20 cellular contexts compared by ENCODE assay signal in the genomic region with DNA sequence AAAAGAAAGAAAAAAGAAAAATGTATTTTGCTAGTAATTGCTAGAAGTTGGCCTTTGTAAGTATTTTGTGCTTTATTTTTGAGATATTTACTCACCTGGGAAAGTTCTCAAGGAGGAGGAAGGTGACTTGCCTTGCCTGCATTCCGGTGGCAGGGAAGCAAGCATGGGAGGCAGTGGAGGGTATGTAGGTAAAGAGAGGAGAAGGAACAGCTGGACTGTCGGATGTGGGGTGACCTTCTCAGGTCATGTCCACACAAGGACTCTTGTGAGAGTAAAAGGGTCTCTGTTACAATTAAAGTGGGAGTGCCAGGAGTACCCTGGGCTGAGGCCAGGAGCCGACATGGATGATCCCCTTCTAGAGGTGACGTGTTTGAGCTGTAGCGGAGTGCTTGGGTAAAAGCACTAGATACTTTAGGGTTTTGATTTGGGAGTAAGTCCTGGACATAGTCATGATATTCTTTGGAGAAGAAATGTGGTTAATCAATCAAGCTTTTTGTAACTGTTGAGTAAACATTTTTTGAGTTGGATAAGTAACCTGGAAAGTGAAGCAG. TPM values are rescaled to one million over a fixed set of nuclear protein-coding genes. Genes with fewer than 3 reads are reported as not detected.
DNase-seq lines count a peak whose midpoint lies in the region; ATAC-seq, FAIRE-seq and TF ChIP-seq lines count a peak whose summit lies in the region.
"Had no signal": no experiment of that assay in that cellular context is flagged by ENCODE, and none has a peak within 500 bp of the region (broad histone marks: within the 10 kb centered on the region; RNA-seq: fewer than 3 reads in every experiment).

No MANE protein-coding gene starts in this region.

- TF ChIP-seq POLR2A in gastroesophageal sphincter (IDR thresholded peaks at IDR 0.05) = no peak

- no peak for FAIRE-seq in urothelium cell line (lab: Jason Lieb, UNC)
- FAIRE-seq: endothelial cell of umbilical vein, small intestine had no signal

- peak overlapping the region; percentile 48 for H3K4me2 ChIP-seq in skeletal muscle satellite cell (ENCODE audit: low read length)

- H3K27ac ChIP-seq in gastroesophageal sphincter = peak overlapping the region in 3 of 4 donors; percentile 15 to 55 (median 46)
- H3K27ac ChIP-seq: ovary had no signal

- TF ChIP-seq CTCF in CD14-positive monocyte (IDR thresholded peaks at IDR 0.05) (no peak), gastroesophageal sphincter (IDR thresholded peaks at IDR 0.05) (no peak)

- WGBS in gastroesophageal sphincter (ENCODE audit: low coverage in 1 of 2), 2 donors = 42 to 52% methylated on average over 4 to 5 of the region's 5 CpGs

- H3K4me3 ChIP-seq in gastroesophageal sphincter (no peak overlapping the region), skeletal muscle satellite cell (ENCODE audit: low read length) (no peak overlapping the region)
- H3K4me3 ChIP-seq: ovary had no signal

- intact Hi-C loops in CD14-positive monocyte (cut with micrococcal nuclease) = no loop called here

- no peaks in the 10 kb centered on the region for H3K27me3 Mint-ChIP-seq in CD14-positive monocyte (ENCODE audit: low read depth in 3 of 3)
- no peaks in the 10 kb centered on the region for H3K27me3 Mint-ChIP-seq in T-helper 17 cell
- H3K27me3 Mint-ChIP-seq: activated CD4-positive, alpha-beta T cell treated with anti-CD3 and anti-CD28 coated beads, Interleukin-2, amount 10 ng/mL, durations not matched to agents 7 days and 5 days; stimulated activated memory B cell treated with anti-CD40 and anti-IgM and Interleukin-4, amounts not matched to agents 10 μg/mL and 1 μg/mL and 100 μg/mL, for 72 hours had no signal

- H3K4me1 Mint-ChIP-seq in CD14-positive monocyte = peaks cover 29% of the 10 kb centered on the region
- peaks cover 10% of the 10 kb centered on the region for H3K4me1 Mint-ChIP-seq in T-helper 17 cell
- H3K4me1 Mint-ChIP-seq: activated CD4-positive, alpha-beta T cell treated with anti-CD3 and anti-CD28 coated beads, Interleukin-2, amount 10 ng/mL, durations not matched to agents 7 days and 5 days had no signal

- no peak overlapping the region for H3K4me3 Mint-ChIP-seq in CD14-positive monocyte
- H3K4me3 Mint-ChIP-seq in T-helper 17 cell = no peak overlapping the region
- H3K4me3 Mint-ChIP-seq: activated CD4-positive, alpha-beta T cell treated with anti-CD3 and anti-CD28 coated beads, Interleukin-2, amount 10 ng/mL, durations not matched to agents 7 days and 5 days; stimulated activated memory B cell treated with anti-CD40 and anti-IgM and Interleukin-4, amounts not matched to agents 10 μg/mL and 1 μg/mL and 100 μg/mL, for 72 hours had no signal

- H3K9me3 Mint-ChIP-seq in CD14-positive monocyte = peaks cover 0 to 2% (median 0%) of the 10 kb centered on the region in 7 donors
- H3K9me3 Mint-ChIP-seq: activated CD4-positive, alpha-beta T cell treated with anti-CD3 and anti-CD28 coated beads, Interleukin-2, amount 10 ng/mL, durations not matched to agents 7 days and 5 days; activated naive CD4-positive, alpha-beta T cell treated with anti-CD3 and anti-CD28 coated beads, Interleukin-2, amount 50 U/mL, for 72 hours; stimulated activated memory B cell treated with anti-CD40 and anti-IgM and Interleukin-4, amounts not matched to agents 10 μg/mL and 1 μg/mL and 100 μg/mL, for 72 hours had no signal

- peaks cover 0 to 23% of the 10 kb centered on the region in 2 donors for H3K36me3 ChIP-seq in gastroesophageal sphincter
- no peaks in the 10 kb centered on the region for H3K36me3 ChIP-seq in skeletal muscle satellite cell (ENCODE audit: insufficient read depth, low read length)
- H3K36me3 ChIP-seq: ovary had no signal

- H3K27me3 ChIP-seq in gastroesophageal sphincter (no peaks in the 10 kb centered on the region), skeletal muscle satellite cell (ENCODE audit: control insufficient read depth, insufficient read depth, low read length) (no peaks in the 10 kb centered on the region)
- H3K27me3 ChIP-seq: ovary had no signal

- H3K4me1 ChIP-seq in gastroesophageal sphincter = peaks cover 3 to 60% (median 21%) of the 10 kb centered on the region in 3 donors
- H3K4me1 ChIP-seq in skeletal muscle satellite cell (ENCODE audit: control insufficient read depth, insufficient read depth, low read length) = peaks cover 28% of the 10 kb centered on the region

- ATAC-seq in T-helper 17 cell (no peak), gastroesophageal sphincter (no peak), GM21529 (IDR thresholded peaks at IDR 0.05; ENCODE audit: unreplicated experiment) (no peak)
- ATAC-seq: activated naive CD4-positive, alpha-beta T cell treated with anti-CD3 and anti-CD28 coated beads, Interleukin-2, amount 50 U/mL, for 72 hours; stimulated activated memory B cell treated with anti-CD40 and anti-IgM and Interleukin-4, amounts not matched to agents 10 μg/mL and 1 μg/mL and 100 μg/mL, for 72 hours had no signal

- H3K27ac Mint-ChIP-seq in CD14-positive monocyte = peak overlapping the region in 4 of 7 donors; percentile 41 to 74 (median 54)
- H3K27ac Mint-ChIP-seq in T-helper 17 cell = peak overlapping the region; percentile 43
- H3K27ac Mint-ChIP-seq: activated CD4-positive, alpha-beta T cell treated with anti-CD3 and anti-CD28 coated beads, Interleukin-2, amount 10 ng/mL, durations not matched to agents 7 days and 5 days; activated naive CD4-positive, alpha-beta T cell treated with anti-CD3 and anti-CD28 coated beads, Interleukin-2, amount 50 U/mL, for 72 hours; stimulated activated memory B cell treated with anti-CD40 and anti-IgM and Interleukin-4, amounts not matched to agents 10 μg/mL and 1 μg/mL and 100 μg/mL, for 72 hours had no signal

- H3K36me3 Mint-ChIP-seq in CD14-positive monocyte (peaks cover 28 to 44% of the 10 kb centered on the region in 2 donors), T-helper 17 cell (ENCODE audit: low read depth) (no peaks in the 10 kb centered on the region)
- H3K36me3 Mint-ChIP-seq: activated naive CD4-positive, alpha-beta T cell treated with anti-CD3 and anti-CD28 coated beads, Interleukin-2, amount 50 U/mL, for 72 hours had no signal

- peak overlapping the region; percentile 39 for H3K9ac ChIP-seq in skeletal muscle satellite cell (ENCODE audit: low read depth, low read length)

- TF ChIP-seq EP300 in gastroesophageal sphincter (IDR thresholded peaks at IDR 0.05) = no peak

- DNase-seq in CD14-positive monocyte (ENCODE audit: low spot score) (no peak), T-helper 17 cell (no peak), NCI-H146 treated with DMSO at 0.1 percent for 48 hours (lab: John Stamatoyannopoulos, UW; ENCODE audit: unreplicated experiment) (no peak), urothelium cell line (ENCODE audit: low spot score) (no peak), RPMI8226 (no peak)
- DNase-seq: activated CD4-positive, alpha-beta T cell treated with anti-CD3 and anti-CD28 coated beads, Interleukin-2, amount 10 ng/mL, durations not matched to agents 7 days and 5 days; activated T-cell treated with anti-CD3 and anti-CD28 coated beads for 4 hours; KG1; NCI-H1105 treated with DMSO at 0.1 percent for 48 hours; NK-92 treated with Interleukin-12 subunit alpha and Interleukin-12 subunit beta, amount 100 ng/mL, for 24 hours; ovary; SHP77 treated with DMSO at 0.1 percent for 48 hours; small intestine; T1000 had no signal

- H3K9me3 ChIP-seq in T-helper 17 cell (ENCODE audit: control insufficient read depth, low read length, poor library complexity, severe bottlenecking) = no peaks in the 10 kb centered on the region
- no peaks in the 10 kb centered on the region for H3K9me3 ChIP-seq in gastroesophageal sphincter
- no peaks in the 10 kb centered on the region for H3K9me3 ChIP-seq in skeletal muscle satellite cell (replicated peaks; ENCODE audit: low read length)
- H3K9me3 ChIP-seq: ovary had no signal

RNA-seq across cellular contexts. Expression of gene UBE4B, which starts 25.1 kb away (rescaled TPM):
- polyA plus RNA-seq in CD14-positive monocyte = 1 to 10 TPM; 6.0 to 9.2 TPM
- total RNA-seq in T-helper 17 cell = 10 to 100 TPM; 34.3 to 36.8 TPM
- 100 to 1,000 TPM in 1 of 4 donors, 10 to 100 TPM in 3; 56.9 to 120 (median 83.2) TPM for total RNA-seq in gastroesophageal sphincter
- 29.5 and 37.3 TPM in 2 replicates for total RNA-seq in skeletal muscle satellite cell (2012; rRNA removed)
